In genomic region chr1:89994805-89995594, GRCh38 we compare ENCODE assay signal across 1 cellular context.
TF ChIP-seq lines count a peak whose summit lies in the region.

A gene with protein sequence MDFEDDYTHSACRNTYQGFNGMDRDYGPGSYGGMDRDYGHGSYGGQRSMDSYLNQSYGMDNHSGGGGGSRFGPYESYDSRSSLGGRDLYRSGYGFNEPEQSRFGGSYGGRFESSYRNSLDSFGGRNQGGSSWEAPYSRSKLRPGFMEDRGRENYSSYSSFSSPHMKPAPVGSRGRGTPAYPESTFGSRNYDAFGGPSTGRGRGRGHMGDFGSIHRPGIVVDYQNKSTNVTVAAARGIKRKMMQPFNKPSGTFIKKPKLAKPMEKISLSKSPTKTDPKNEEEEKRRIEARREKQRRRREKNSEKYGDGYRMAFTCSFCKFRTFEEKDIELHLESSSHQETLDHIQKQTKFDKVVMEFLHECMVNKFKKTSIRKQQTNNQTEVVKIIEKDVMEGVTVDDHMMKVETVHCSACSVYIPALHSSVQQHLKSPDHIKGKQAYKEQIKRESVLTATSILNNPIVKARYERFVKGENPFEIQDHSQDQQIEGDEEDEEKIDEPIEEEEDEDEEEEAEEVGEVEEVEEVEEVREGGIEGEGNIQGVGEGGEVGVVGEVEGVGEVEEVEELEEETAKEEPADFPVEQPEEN (plus strand): TSS chr1:89995110. CDS start chr1:89995258, 148 bp downstream.

TF ChIP-seq in HepG2, 621 proteins besides CTCF, POLR2A, EP300 and RAD21 (continued from another document and continues in another):
- TF ChIP-seq, protein P1, sequence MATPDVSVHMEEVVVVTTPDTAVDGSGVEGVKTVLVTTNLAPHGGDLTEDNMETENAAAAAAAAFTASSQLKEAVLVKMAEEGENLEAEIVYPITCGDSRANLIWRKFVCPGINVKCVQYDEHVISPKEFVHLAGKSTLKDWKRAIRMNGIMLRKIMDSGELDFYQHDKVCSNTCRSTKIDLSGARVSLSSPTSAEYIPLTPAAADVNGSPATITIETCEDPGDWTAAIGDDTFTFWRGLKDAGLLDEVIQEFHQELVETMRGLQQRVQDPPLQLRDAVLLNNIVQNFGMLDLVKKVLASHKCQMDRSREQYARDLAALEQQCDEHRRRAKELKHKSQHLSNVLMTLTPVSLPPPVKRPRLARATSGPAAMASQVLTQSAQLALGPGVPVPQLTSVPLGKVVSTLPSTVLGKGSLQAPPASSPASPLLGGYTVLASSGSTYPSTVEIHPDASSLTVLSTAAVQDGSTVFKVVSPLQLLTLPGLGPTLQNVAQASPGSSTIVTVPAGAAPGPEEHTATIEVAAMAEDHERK (CRISPR knock-in tag; IDR thresholded peaks at IDR 0.05; ENCODE audit: low read depth): 0 out of 2 replicates have a peak, but pooled peaks have one; percentile 54
- no peak for TF ChIP-seq DPF2 (CRISPR knock-in tag; IDR thresholded peaks at IDR 0.05; ENCODE audit: borderline replicate concordance, low read depth)
- 0 out of 2 replicates have a peak, but pooled peaks have one; percentile 22 for TF ChIP-seq ZSCAN22 (CRISPR knock-in tag; IDR thresholded peaks at IDR 0.05)
- TF ChIP-seq BRD4 (CRISPR knock-in tag; IDR thresholded peaks at IDR 0.05): peak; percentile 64
- TF ChIP-seq ZNF740 (CRISPR knock-in tag; IDR thresholded peaks at IDR 0.05): no peak
- peak; percentile 90; the same call in 1 of the 2 replicates for TF ChIP-seq ZNF816 (CRISPR knock-in tag; IDR thresholded peaks at IDR 0.05; ENCODE audit: borderline replicate concordance)
- TF ChIP-seq KDM3A (CRISPR knock-in tag; IDR thresholded peaks at IDR 0.05; ENCODE audit: low read depth): peak; percentile 73
- TF ChIP-seq, protein P2, sequence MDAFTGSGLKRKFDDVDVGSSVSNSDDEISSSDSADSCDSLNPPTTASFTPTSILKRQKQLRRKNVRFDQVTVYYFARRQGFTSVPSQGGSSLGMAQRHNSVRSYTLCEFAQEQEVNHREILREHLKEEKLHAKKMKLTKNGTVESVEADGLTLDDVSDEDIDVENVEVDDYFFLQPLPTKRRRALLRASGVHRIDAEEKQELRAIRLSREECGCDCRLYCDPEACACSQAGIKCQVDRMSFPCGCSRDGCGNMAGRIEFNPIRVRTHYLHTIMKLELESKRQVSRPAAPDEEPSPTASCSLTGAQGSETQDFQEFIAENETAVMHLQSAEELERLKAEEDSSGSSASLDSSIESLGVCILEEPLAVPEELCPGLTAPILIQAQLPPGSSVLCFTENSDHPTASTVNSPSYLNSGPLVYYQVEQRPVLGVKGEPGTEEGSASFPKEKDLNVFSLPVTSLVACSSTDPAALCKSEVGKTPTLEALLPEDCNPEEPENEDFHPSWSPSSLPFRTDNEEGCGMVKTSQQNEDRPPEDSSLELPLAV (CRISPR knock-in tag; conservative IDR thresholded peaks at IDR 0.05; ENCODE audit: low read depth): 0 out of 2 replicates have a peak, but pooled peaks have one; percentile 49
- peak; percentile 3; the same call in 1 of the 2 replicates for TF ChIP-seq ZSCAN20 (CRISPR knock-in tag; IDR thresholded peaks at IDR 0.05; ENCODE audit: borderline replicate concordance)
- 0 out of 2 replicates have a peak, but pooled peaks have one; percentile 17 for TF ChIP-seq SIX1 (CRISPR knock-in tag; IDR thresholded peaks at IDR 0.05; ENCODE audit: borderline replicate concordance)
- peak; percentile 84; the same call in 1 of the 3 replicates for TF ChIP-seq MXI1 (IDR thresholded peaks at IDR 0.05; ENCODE audit: borderline replicate concordance, low read depth, low read length)
- TF ChIP-seq SP1 (IDR thresholded peaks at IDR 0.05): no peak
- peak; percentile 95 for TF ChIP-seq SP1 (CRISPR knock-in tag; IDR thresholded peaks at IDR 0.05)
- TF ChIP-seq MED8 (CRISPR knock-in tag; IDR thresholded peaks at IDR 0.05; ENCODE audit: insufficient replicate concordance): peak; percentile 92
- TF ChIP-seq ZNF124 (CRISPR knock-in tag; IDR thresholded peaks at IDR 0.05): peak; percentile 79; the same call in 1 of the 2 replicates
- 0 out of 2 replicates have a peak, but pooled peaks have one; percentile 47 for TF ChIP-seq SMYD3 (CRISPR knock-in tag; IDR thresholded peaks at IDR 0.05)
- peak; percentile 99 for TF ChIP-seq ZFY (CRISPR knock-in tag; IDR thresholded peaks at IDR 0.05)
- TF ChIP-seq HOXA5 (CRISPR knock-in tag; IDR thresholded peaks at IDR 0.05): peak; percentile 72
- no peak for TF ChIP-seq ZNF550 (CRISPR knock-in tag; IDR thresholded peaks at IDR 0.05; ENCODE audit: borderline replicate concordance)
- no peak; the same call in 1 of the 2 replicates for TF ChIP-seq ZBTB3 (CRISPR knock-in tag; IDR thresholded peaks at IDR 0.05; ENCODE audit: borderline replicate concordance, low read depth)
- no peak; the same call in 1 of the 2 replicates for TF ChIP-seq ZNF589 (CRISPR knock-in tag; conservative IDR thresholded peaks at IDR 0.05)
- TF ChIP-seq CAMTA2 (CRISPR knock-in tag; IDR thresholded peaks at IDR 0.05; ENCODE audit: borderline replicate concordance): no peak
- 0 out of 2 replicates have a peak, but pooled peaks have one; percentile 55 for TF ChIP-seq JUNB (CRISPR knock-in tag; IDR thresholded peaks at IDR 0.05; ENCODE audit: borderline replicate concordance)
- TF ChIP-seq ZNF207 (IDR thresholded peaks at IDR 0.05; ENCODE audit: borderline replicate concordance): no peak
- TF ChIP-seq FOXK1 (CRISPR knock-in tag; IDR thresholded peaks at IDR 0.05; ENCODE audit: borderline replicate concordance, low read depth): no peak
- peak; percentile 60; the same call in 1 of the 2 replicates for TF ChIP-seq ZNF891 (CRISPR knock-in tag; IDR thresholded peaks at IDR 0.05)
- peak; percentile 87 for TF ChIP-seq KMT2B (CRISPR knock-in tag; IDR thresholded peaks at IDR 0.05)
- TF ChIP-seq ZNF101 (CRISPR knock-in tag; IDR thresholded peaks at IDR 0.05; ENCODE audit: borderline replicate concordance, low read depth): 0 out of 2 replicates have a peak, but pooled peaks have one; percentile 83
- TF ChIP-seq ZKSCAN8 (CRISPR knock-in tag; IDR thresholded peaks at IDR 0.05; ENCODE audit: borderline replicate concordance): 0 out of 2 replicates have a peak, but pooled peaks have one; percentile 27
- peak; percentile 66 for TF ChIP-seq BATF2 (CRISPR knock-in tag; IDR thresholded peaks at IDR 0.05)
- peak; percentile 50 for TF ChIP-seq YEATS2 (CRISPR knock-in tag; IDR thresholded peaks at IDR 0.05; ENCODE audit: borderline replicate concordance)
- no peak for TF ChIP-seq HMGA1 (CRISPR knock-in tag; conservative IDR thresholded peaks at IDR 0.05)
- TF ChIP-seq KLF9 (CRISPR knock-in tag; IDR thresholded peaks at IDR 0.05; ENCODE audit: low read depth): peak; percentile 47; the same call in 1 of the 2 replicates
- no peak for TF ChIP-seq HNF4G (IDR thresholded peaks at IDR 0.05; ENCODE audit: borderline replicate concordance, low read depth, low read length)
- TF ChIP-seq HNF4G (CRISPR knock-in tag; IDR thresholded peaks at IDR 0.05; ENCODE audit: borderline replicate concordance, low read depth): 0 out of 2 replicates have a peak, but pooled peaks have one; percentile 36
- TF ChIP-seq FOXO1 (CRISPR knock-in tag; IDR thresholded peaks at IDR 0.05): peak; percentile 80
- no peak; the same call in 1 of the 2 replicates for TF ChIP-seq NCOA2 (CRISPR knock-in tag; IDR thresholded peaks at IDR 0.05)
- no peak for TF ChIP-seq ZNF382 (CRISPR knock-in tag; IDR thresholded peaks at IDR 0.05; ENCODE audit: borderline replicate concordance)
- TF ChIP-seq ZFAT (CRISPR knock-in tag; conservative IDR thresholded peaks at IDR 0.05): peak; percentile 86
- no peak for TF ChIP-seq TRIM24 (CRISPR knock-in tag; IDR thresholded peaks at IDR 0.05)
- TF ChIP-seq CBX1 (IDR thresholded peaks at IDR 0.05; ENCODE audit: low read depth): no peak
- TF ChIP-seq, protein P3, sequence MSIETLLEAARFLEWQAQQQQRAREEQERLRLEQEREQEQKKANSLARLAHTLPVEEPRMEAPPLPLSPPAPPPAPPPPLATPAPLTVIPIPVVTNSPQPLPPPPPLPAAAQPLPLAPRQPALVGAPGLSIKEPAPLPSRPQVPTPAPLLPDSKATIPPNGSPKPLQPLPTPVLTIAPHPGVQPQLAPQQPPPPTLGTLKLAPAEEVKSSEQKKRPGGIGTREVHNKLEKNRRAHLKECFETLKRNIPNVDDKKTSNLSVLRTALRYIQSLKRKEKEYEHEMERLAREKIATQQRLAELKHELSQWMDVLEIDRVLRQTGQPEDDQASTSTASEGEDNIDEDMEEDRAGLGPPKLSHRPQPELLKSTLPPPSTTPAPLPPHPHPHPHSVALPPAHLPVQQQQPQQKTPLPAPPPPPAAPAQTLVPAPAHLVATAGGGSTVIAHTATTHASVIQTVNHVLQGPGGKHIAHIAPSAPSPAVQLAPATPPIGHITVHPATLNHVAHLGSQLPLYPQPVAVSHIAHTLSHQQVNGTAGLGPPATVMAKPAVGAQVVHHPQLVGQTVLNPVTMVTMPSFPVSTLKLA (IDR thresholded peaks at IDR 0.05): peak; percentile 35
- TF ChIP-seq, protein P4, sequence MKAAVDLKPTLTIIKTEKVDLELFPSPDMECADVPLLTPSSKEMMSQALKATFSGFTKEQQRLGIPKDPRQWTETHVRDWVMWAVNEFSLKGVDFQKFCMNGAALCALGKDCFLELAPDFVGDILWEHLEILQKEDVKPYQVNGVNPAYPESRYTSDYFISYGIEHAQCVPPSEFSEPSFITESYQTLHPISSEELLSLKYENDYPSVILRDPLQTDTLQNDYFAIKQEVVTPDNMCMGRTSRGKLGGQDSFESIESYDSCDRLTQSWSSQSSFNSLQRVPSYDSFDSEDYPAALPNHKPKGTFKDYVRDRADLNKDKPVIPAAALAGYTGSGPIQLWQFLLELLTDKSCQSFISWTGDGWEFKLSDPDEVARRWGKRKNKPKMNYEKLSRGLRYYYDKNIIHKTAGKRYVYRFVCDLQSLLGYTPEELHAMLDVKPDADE (CRISPR knock-in tag; IDR thresholded peaks at IDR 0.05): 0 out of 2 replicates have a peak, but pooled peaks have one; percentile 72
- TF ChIP-seq ZNF569 (CRISPR knock-in tag; IDR thresholded peaks at IDR 0.05; ENCODE audit: borderline replicate concordance): no peak
- peak; percentile 53; the same call in 1 of the 2 replicates for TF ChIP-seq TOPORS (CRISPR knock-in tag; IDR thresholded peaks at IDR 0.05)
- TF ChIP-seq, protein P5, sequence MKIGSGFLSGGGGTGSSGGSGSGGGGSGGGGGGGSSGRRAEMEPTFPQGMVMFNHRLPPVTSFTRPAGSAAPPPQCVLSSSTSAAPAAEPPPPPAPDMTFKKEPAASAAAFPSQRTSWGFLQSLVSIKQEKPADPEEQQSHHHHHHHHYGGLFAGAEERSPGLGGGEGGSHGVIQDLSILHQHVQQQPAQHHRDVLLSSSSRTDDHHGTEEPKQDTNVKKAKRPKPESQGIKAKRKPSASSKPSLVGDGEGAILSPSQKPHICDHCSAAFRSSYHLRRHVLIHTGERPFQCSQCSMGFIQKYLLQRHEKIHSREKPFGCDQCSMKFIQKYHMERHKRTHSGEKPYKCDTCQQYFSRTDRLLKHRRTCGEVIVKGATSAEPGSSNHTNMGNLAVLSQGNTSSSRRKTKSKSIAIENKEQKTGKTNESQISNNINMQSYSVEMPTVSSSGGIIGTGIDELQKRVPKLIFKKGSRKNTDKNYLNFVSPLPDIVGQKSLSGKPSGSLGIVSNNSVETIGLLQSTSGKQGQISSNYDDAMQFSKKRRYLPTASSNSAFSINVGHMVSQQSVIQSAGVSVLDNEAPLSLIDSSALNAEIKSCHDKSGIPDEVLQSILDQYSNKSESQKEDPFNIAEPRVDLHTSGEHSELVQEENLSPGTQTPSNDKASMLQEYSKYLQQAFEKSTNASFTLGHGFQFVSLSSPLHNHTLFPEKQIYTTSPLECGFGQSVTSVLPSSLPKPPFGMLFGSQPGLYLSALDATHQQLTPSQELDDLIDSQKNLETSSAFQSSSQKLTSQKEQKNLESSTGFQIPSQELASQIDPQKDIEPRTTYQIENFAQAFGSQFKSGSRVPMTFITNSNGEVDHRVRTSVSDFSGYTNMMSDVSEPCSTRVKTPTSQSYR (CRISPR knock-in tag; IDR thresholded peaks at IDR 0.05; ENCODE audit: borderline replicate concordance): 0 out of 2 replicates have a peak, but pooled peaks have one; percentile 17
- TF ChIP-seq ZBTB43 (CRISPR knock-in tag; conservative IDR thresholded peaks at IDR 0.05): no peak
- no peak for TF ChIP-seq SRSF9 (IDR thresholded peaks at IDR 0.05; ENCODE audit: borderline replicate concordance, insufficient read depth, low read depth, low read length, poor library complexity, severe bottlenecking)
- peak; percentile 90 for TF ChIP-seq DRAP1 (CRISPR knock-in tag; IDR thresholded peaks at IDR 0.05)
- peak; percentile 41; the same call in 1 of the 2 replicates for TF ChIP-seq ZNF337 (CRISPR knock-in tag; IDR thresholded peaks at IDR 0.05; ENCODE audit: borderline replicate concordance, low read depth)
- TF ChIP-seq ZNF256 (CRISPR knock-in tag; conservative IDR thresholded peaks at IDR 0.05): no peak
- TF ChIP-seq MLX (CRISPR knock-in tag; IDR thresholded peaks at IDR 0.05): peak; percentile 96
- TF ChIP-seq SIX4 (CRISPR knock-in tag; IDR thresholded peaks at IDR 0.05): no peak
